ENCODE assay signal across 9 cellular contexts in genomic region chr3:105199217-105199616, GRCh38.
"Had no signal": no experiment of that assay in that cellular context is flagged by ENCODE, and none has a peak within 500 bp of the region (broad histone marks: within the 10 kb centered on the region; RNA-seq: fewer than 3 reads in every experiment).

No MANE protein-coding gene starts in this region.

- H3K4me2 ChIP-seq: GM23338 had no signal

- H3K36me3 ChIP-seq: HAP-1 had no signal

- DNase-seq: GM23248, GOT3, H7, H9, HCEC 1CT, HFFc6 had no signal

- H3K4me3 ChIP-seq: GM23248, GM23338, HAP-1 had no signal

- H2AFZ ChIP-seq: GM23248 had no signal

- H3K27ac ChIP-seq: GM23248 had no signal

- H3K27ac Mint-ChIP-seq: GM23338, H9, HFFc6 had no signal

- H3K9me3 Mint-ChIP-seq: GM23338, H9, HFFc6 had no signal

- H3K4me3 Mint-ChIP-seq: GM23338, H9, HFFc6 had no signal

- H3K4me1 ChIP-seq: HAP-1 had no signal

- ATAC-seq: GM23338, HCT116 had no signal

- H3K9me3 ChIP-seq: HAP-1 had no signal

- H3K9ac ChIP-seq: GM23248 had no signal
